ENCODE assay signal across 8 cellular contexts in genomic region chr1:39159224-39160036, GRCh38. TPM values are rescaled to one million over a fixed set of nuclear protein-coding genes. Genes with fewer than 3 reads are reported as not detected.
A peak's percentile ranks its signal among the peaks of the same experiment; 100 is the strongest.
DNase-seq lines count a peak whose midpoint lies in the region; ATAC-seq and TF ChIP-seq lines count a peak whose summit lies in the region.

No MANE protein-coding gene starts in this region.

- no peaks in the 10 kb centered on the region for H3K36me3 ChIP-seq in heart right ventricle
- no peaks in the 10 kb centered on the region for H3K36me3 ChIP-seq in colonic mucosa
- H3K36me3 ChIP-seq in lower lobe of right lung, result no peaks in the 10 kb centered on the region

- H3K9ac ChIP-seq in colonic mucosa (ENCODE audit: low read depth in 2 of 2, low read length in 2 of 2), result peak overlapping the region; percentile 37 to 65

- TF ChIP-seq CTCF in heart right ventricle (IDR thresholded peaks at IDR 0.05) (no peak), colonic mucosa (IDR thresholded peaks at IDR 0.05) (no peak), lower lobe of right lung (IDR thresholded peaks at IDR 0.05) (no peak)

- ATAC-seq in heart right ventricle, result peak in 5 of 8 donors; percentile 25 to 50 (median 43)
- ATAC-seq in left ventricle myocardium superior, result no peak
- peak; percentile 86 for ATAC-seq in lower lobe of right lung
- no peak for ATAC-seq in GM18511 (IDR thresholded peaks at IDR 0.05; ENCODE audit: unreplicated experiment)

- peak overlapping the region in 2 of 10 donors; percentile 12 to 55 for H3K27ac ChIP-seq in heart right ventricle
- peak overlapping the region; percentile 73 for H3K27ac ChIP-seq in colonic mucosa
- H3K27ac ChIP-seq in lower lobe of right lung, result peak overlapping the region; percentile 84
- no peak overlapping the region for H3K27ac ChIP-seq in substantia nigra (ENCODE audit: low read depth, low read length, poor library complexity, severe bottlenecking)

- H3K27me3 ChIP-seq in heart right ventricle (no peaks in the 10 kb centered on the region), colonic mucosa (no peaks in the 10 kb centered on the region), lower lobe of right lung (ENCODE audit: low read depth) (no peaks in the 10 kb centered on the region)

- DNase-seq in heart right ventricle (no peak), left ventricle myocardium superior (no peak), colonic mucosa (peak; percentile 55), lower lobe of right lung (no peak), substantia nigra (lab: John Stamatoyannopoulos, UW) (no peak), globus pallidus (ENCODE audit: low spot score) (no peak)
- no peak for DNase-seq in activated CD4-positive, CD25-positive, alpha-beta regulatory T cell (lab: John Stamatoyannopoulos, UW)

- H3K4me1 ChIP-seq in heart right ventricle, result peaks cover 15 to 70% (median 47%) of the 10 kb centered on the region in 9 donors
- peaks cover 15% of the 10 kb centered on the region for H3K4me1 ChIP-seq in colonic mucosa
- H3K4me1 ChIP-seq in lower lobe of right lung, result peaks cover 65% of the 10 kb centered on the region

- intact Hi-C loops in heart right ventricle (cut with DNase I) (no loop called here), left ventricle myocardium superior (cut with micrococcal nuclease) (no loop called here), colonic mucosa (cut with DNase I) (no loop called here), lower lobe of right lung (cut with DNase I) (no loop called here)

- no peak overlapping the region for H3K4me3 ChIP-seq in heart right ventricle
- no peak overlapping the region for H3K4me3 ChIP-seq in colonic mucosa
- H3K4me3 ChIP-seq in lower lobe of right lung, result peak overlapping the region; percentile 41

- H3K9me3 ChIP-seq in heart right ventricle, result no peaks in the 10 kb centered on the region
- H3K9me3 ChIP-seq in colonic mucosa, result no peaks in the 10 kb centered on the region
- H3K9me3 ChIP-seq in lower lobe of right lung, result no peaks in the 10 kb centered on the region

- WGBS in heart right ventricle, 2 donors, result 90 to 98% methylated on average over 1 of the region's 1 CpG

RNA-seq across cellular contexts. Expression of gene MACF1, which starts 45.1 kb away (rescaled TPM):
- total RNA-seq in heart right ventricle (100 to 1,000 TPM; 157 to 379 (median 325) TPM), left ventricle myocardium superior (239 TPM), colonic mucosa (100 to 1,000 TPM; 107 to 148 TPM), lower lobe of right lung (506 TPM)
- 100 to 1,000 TPM in 1 of 2 donors, 10 to 100 TPM in 1; 85.3 to 136 TPM for polyA plus RNA-seq in heart right ventricle

Comparison
In these comparisons a context has a peak if more than half of its experiments do, and no peak if none do; other contexts are left out.
1. ATAC-seq: peak in heart right ventricle (5 of 8) and lower lobe of right lung (2 of 2); none in left ventricle myocardium superior (single experiment) and GM18511 (single experiment).